Comparison of ENCODE assay signal across 1 cellular context in genomic region chr20:34627458-34627857, GRCh38.
TF ChIP-seq lines count a peak whose summit lies in the region.

No MANE protein-coding gene starts in this region.

TF ChIP-seq in HEK293, 187 proteins besides CTCF, POLR2A, EP300 and RAD21 (continued from another document):
- TF ChIP-seq PRDM10 (tag by site-specific recombination; IDR thresholded peaks at IDR 0.05): peak; percentile 35; the same call in 1 of the 2 replicates
- peak; percentile 68 for TF ChIP-seq FEZF1 (tag by site-specific recombination; IDR thresholded peaks at IDR 0.05)
- peak; percentile 69; the same call in 1 of the 2 replicates for TF ChIP-seq ZNF843 (tag by site-specific recombination; IDR thresholded peaks at IDR 0.05)
- TF ChIP-seq ZXDB (tag by site-specific recombination; IDR thresholded peaks at IDR 0.05): peak; percentile 55; the same call in 1 of the 2 replicates
- no peak for TF ChIP-seq ZNF707 (tag by site-specific recombination; IDR thresholded peaks at IDR 0.05)
- TF ChIP-seq SP7 (tag by site-specific recombination; IDR thresholded peaks at IDR 0.05): peak; percentile 57
- TF ChIP-seq KLF17 (tag by site-specific recombination; IDR thresholded peaks at IDR 0.05): no peak
- TF ChIP-seq ZFP69B (tag by site-specific recombination; IDR thresholded peaks at IDR 0.05): no peak
- TF ChIP-seq RBAK (tag by site-specific recombination; IDR thresholded peaks at IDR 0.05): no peak
- no peak for TF ChIP-seq ZIC2 (tag by site-specific recombination; IDR thresholded peaks at IDR 0.05)
- no peak for TF ChIP-seq ZNF18 (tag by site-specific recombination; IDR thresholded peaks at IDR 0.05)
- TF ChIP-seq TSHZ1 (tag by site-specific recombination; IDR thresholded peaks at IDR 0.05; ENCODE audit: borderline replicate concordance): 0 out of 2 replicates have a peak, but pooled peaks have one; percentile 52
- peak; percentile 73 for TF ChIP-seq WT1 (tag by site-specific recombination; IDR thresholded peaks at IDR 0.05)
- TF ChIP-seq ZNF114 (tag by site-specific recombination; IDR thresholded peaks at IDR 0.05): no peak
- TF ChIP-seq BCL11A (tag by site-specific recombination; IDR thresholded peaks at IDR 0.05; ENCODE audit: low read depth): peak; percentile 88
- peak; percentile 35; the same call in 1 of the 2 replicates for TF ChIP-seq ZNF629 (tag by site-specific recombination; IDR thresholded peaks at IDR 0.05)
- TF ChIP-seq ZNF600 (tag by site-specific recombination; IDR thresholded peaks at IDR 0.05): no peak
- no peak for TF ChIP-seq ZNF211 (tag by site-specific recombination; IDR thresholded peaks at IDR 0.05; ENCODE audit: low read depth)
- TF ChIP-seq ZSCAN4 (tag by site-specific recombination; IDR thresholded peaks at IDR 0.05): no peak
- TF ChIP-seq ZNF175 (tag by site-specific recombination; IDR thresholded peaks at IDR 0.05): no peak
- peak; percentile 70 for TF ChIP-seq ZBTB17 (tag by site-specific recombination; IDR thresholded peaks at IDR 0.05)
- no peak for TF ChIP-seq ZNF548 (tag by site-specific recombination; IDR thresholded peaks at IDR 0.05)
- no peak for TF ChIP-seq ZNF560 (tag by site-specific recombination; IDR thresholded peaks at IDR 0.05; ENCODE audit: borderline replicate concordance)
- no peak for TF ChIP-seq ZNF658 (tag by site-specific recombination; IDR thresholded peaks at IDR 0.05)
- TF ChIP-seq INSM2 (tag by site-specific recombination; IDR thresholded peaks at IDR 0.05): no peak
- no peak for TF ChIP-seq PRDM4 (tag by site-specific recombination; IDR thresholded peaks at IDR 0.05)
- no peak for TF ChIP-seq ZNF274 (IDR thresholded peaks at IDR 0.05; ENCODE audit: low read length)
- TF ChIP-seq ZNF274 (tag by site-specific recombination; IDR thresholded peaks at IDR 0.05; ENCODE audit: borderline replicate concordance): no peak
- no peak for TF ChIP-seq ZNF138 (tag by site-specific recombination; IDR thresholded peaks at IDR 0.05; ENCODE audit: borderline replicate concordance)
- TF ChIP-seq PRDM6 (tag by site-specific recombination; IDR thresholded peaks at IDR 0.05): peak; percentile 98
- TF ChIP-seq ZFHX2 (tag by site-specific recombination; conservative IDR thresholded peaks at IDR 0.05): no peak
- no peak for TF ChIP-seq ZNF140 (tag by site-specific recombination; IDR thresholded peaks at IDR 0.05)
- TF ChIP-seq ZNF239 (tag by site-specific recombination; IDR thresholded peaks at IDR 0.05): no peak
- TF ChIP-seq ZFP3 (tag by site-specific recombination; IDR thresholded peaks at IDR 0.05; ENCODE audit: low read depth): no peak
- TF ChIP-seq BCL6B (tag by site-specific recombination; IDR thresholded peaks at IDR 0.05): peak; percentile 37; the same call in 1 of the 2 replicates
- TF ChIP-seq IKZF3 (tag by site-specific recombination; IDR thresholded peaks at IDR 0.05): peak; percentile 58; the same call in 1 of the 2 replicates
- peak; percentile 53 for TF ChIP-seq ZNF362 (tag by site-specific recombination; IDR thresholded peaks at IDR 0.05)
- no peak for TF ChIP-seq SCRT1 (tag by site-specific recombination; IDR thresholded peaks at IDR 0.05; ENCODE audit: borderline replicate concordance)
- TF ChIP-seq ZNF561 (tag by site-specific recombination; IDR thresholded peaks at IDR 0.05; ENCODE audit: borderline replicate concordance): 0 out of 2 replicates have a peak, but pooled peaks have one; percentile 18
- peak; percentile 78 for TF ChIP-seq OSR2 (tag by site-specific recombination; IDR thresholded peaks at IDR 0.05)
- TF ChIP-seq ZNF664 (tag by site-specific recombination; IDR thresholded peaks at IDR 0.05): no peak
